Comparison of ENCODE assay signal across 10 cellular contexts in genomic region chr22:31217890-31218287, GRCh38. TPM values are rescaled to one million over a fixed set of nuclear protein-coding genes. Genes with fewer than 3 reads are reported as not detected.
DNase-seq lines count a peak whose midpoint lies in the region; ATAC-seq and TF ChIP-seq lines count a peak whose summit lies in the region.
"Had no signal": no experiment of that assay in that cellular context is flagged by ENCODE, and none has a peak within 500 bp of the region (broad histone marks: within the 10 kb centered on the region; RNA-seq: fewer than 3 reads in every experiment).

No MANE protein-coding gene starts in this region.

- ATAC-seq in left lung (peak; percentile 22), GM19328 (IDR thresholded peaks at IDR 0.05; ENCODE audit: unreplicated experiment) (no peak), GM21367 (IDR thresholded peaks at IDR 0.05; ENCODE audit: unreplicated experiment) (no peak)
- ATAC-seq: Panc1 had no signal

- no peaks in the 10 kb centered on the region for H3K9me3 Mint-ChIP-seq in Calu3 (ENCODE audit: low read depth, unreplicated experiment)
- no peaks in the 10 kb centered on the region for H3K9me3 Mint-ChIP-seq in activated T-helper 2 cell treated with anti-CD3 and anti-CD28 coated beads, Interferon-gamma antibody, Interleukin-2, Interleukin-4, amounts not matched to agents 10 μg/mL and 5 μg/mL and 100 μg/mL, durations not matched to agents 14 hours and 24 hours and 36 hours

- no peaks in the 10 kb centered on the region for H3K27me3 Mint-ChIP-seq in Calu3 (ENCODE audit: unreplicated experiment)
- no peaks in the 10 kb centered on the region for H3K27me3 Mint-ChIP-seq in activated T-helper 2 cell treated with anti-CD3 and anti-CD28 coated beads, Interferon-gamma antibody, Interleukin-2, Interleukin-4, amounts not matched to agents 10 μg/mL and 5 μg/mL and 100 μg/mL, durations not matched to agents 14 hours and 24 hours and 36 hours (ENCODE audit: low read depth)

- peaks cover 66% of the 10 kb centered on the region for H3K4me1 Mint-ChIP-seq in Calu3 (ENCODE audit: low read depth, unreplicated experiment)
- peaks cover 34% of the 10 kb centered on the region for H3K4me1 Mint-ChIP-seq in activated T-helper 2 cell treated with anti-CD3 and anti-CD28 coated beads, Interferon-gamma antibody, Interleukin-2, Interleukin-4, amounts not matched to agents 10 μg/mL and 5 μg/mL and 100 μg/mL, durations not matched to agents 14 hours and 24 hours and 36 hours (ENCODE audit: low read depth)

- H3K4me3 Mint-ChIP-seq in Calu3 (ENCODE audit: low read depth, unreplicated experiment) = peak overlapping the region; percentile 15
- no peak overlapping the region for H3K4me3 Mint-ChIP-seq in activated T-helper 2 cell treated with anti-CD3 and anti-CD28 coated beads, Interferon-gamma antibody, Interleukin-2, Interleukin-4, amounts not matched to agents 10 μg/mL and 5 μg/mL and 100 μg/mL, durations not matched to agents 14 hours and 24 hours and 36 hours (ENCODE audit: low read depth)

- peaks cover 5 to 100% of the 10 kb centered on the region in 2 donors for H3K4me1 ChIP-seq in left lung
- peaks cover 0 to 11% (median 5%) of the 10 kb centered on the region in 4 donors for H3K4me1 ChIP-seq in sigmoid colon

- intact Hi-C loops in Calu3 (cut with micrococcal nuclease; ENCODE audit: unreplicated experiment) (no loop called here), left lung (cut with DNase I) (no loop called here), sigmoid colon (cut with DNase I) (no loop called here)
- intact Hi-C loops in activated T-helper 2 cell treated with anti-CD3 and anti-CD28 coated beads, Interferon-gamma antibody, Interleukin-2, Interleukin-4, amounts not matched to agents 10 μg/mL and 5 μg/mL and 100 μg/mL, durations not matched to agents 14 hours and 24 hours and 36 hours (cut with micrococcal nuclease) = loop anchor here (10.0 kb wide), 1 partner anchor 133 kb away; the partner anchor contains the start of gene SMTN

- WGBS in sigmoid colon, 2 donors = 15 to 37% methylated on average over 2 of the region's 2 CpGs

- TF ChIP-seq EP300 in sigmoid colon (IDR thresholded peaks at IDR 0.05) = no peak

- peaks cover 10% of the 10 kb centered on the region for H3K36me3 Mint-ChIP-seq in Calu3 (ENCODE audit: insufficient read depth, unreplicated experiment)
- peaks cover 22% of the 10 kb centered on the region for H3K36me3 Mint-ChIP-seq in activated T-helper 2 cell treated with anti-CD3 and anti-CD28 coated beads, Interferon-gamma antibody, Interleukin-2, Interleukin-4, amounts not matched to agents 10 μg/mL and 5 μg/mL and 100 μg/mL, durations not matched to agents 14 hours and 24 hours and 36 hours (ENCODE audit: low read depth)

- no peaks in the 10 kb centered on the region for H3K27me3 ChIP-seq in left lung
- no peaks in the 10 kb centered on the region for H3K27me3 ChIP-seq in sigmoid colon

- CTCF ChIA-PET in Calu3 (lab: Charles Lee) = interaction anchor here (0.7 to 1.9 kb wide), 4 partner anchors 11 to 72 kb away, joined by 3 to 9 read pairs (median 4); no protein-coding TSS in a partner anchor

- H3K27ac ChIP-seq in left lung (peak overlapping the region; percentile 50 to 90), sigmoid colon (peak overlapping the region; percentile 3 to 64 (median 42))

- H3K4me3 ChIP-seq in left lung = peak overlapping the region in 1 of 2 donors; percentile 10
- H3K4me3 ChIP-seq in sigmoid colon = no peak overlapping the region

- TF ChIP-seq CTCF in Calu3 (IDR thresholded peaks at IDR 0.05; ENCODE audit: unreplicated experiment) (no peak), left lung (IDR thresholded peaks at IDR 0.05) (no peak), sigmoid colon (IDR thresholded peaks at IDR 0.05) (no peak)

- H3K27ac Mint-ChIP-seq in Calu3 (ENCODE audit: unreplicated experiment) = peak overlapping the region; percentile 84
- peak overlapping the region; percentile 2 for H3K27ac Mint-ChIP-seq in activated T-helper 2 cell treated with anti-CD3 and anti-CD28 coated beads, Interferon-gamma antibody, Interleukin-2, Interleukin-4, amounts not matched to agents 10 μg/mL and 5 μg/mL and 100 μg/mL, durations not matched to agents 14 hours and 24 hours and 36 hours

- no peak for DNase-seq in Calu3
- DNase-seq in activated T-helper 2 cell treated with anti-CD3 and anti-CD28 coated beads, Interferon-gamma antibody, Interleukin-2, Interleukin-4, amounts not matched to agents 10 μg/mL and 5 μg/mL and 100 μg/mL, durations not matched to agents 14 hours and 24 hours and 36 hours (ENCODE audit: low spot score) = no peak
- DNase-seq in left lung = no peak
- DNase-seq in sigmoid colon = no peak
- no peak for DNase-seq in GM03348 (ENCODE audit: low spot score)
- no peak for DNase-seq in NCI-H226
- DNase-seq: NCI-H187 treated with DMSO at 0.1 percent for 48 hours had no signal

- H3K36me3 ChIP-seq in left lung (peaks cover 0 to 9% of the 10 kb centered on the region in 2 donors), sigmoid colon (no peaks in the 10 kb centered on the region)

- H3K9me3 ChIP-seq in left lung (no peaks in the 10 kb centered on the region), sigmoid colon (no peaks in the 10 kb centered on the region)

- no TSS peak for BruUV-seq in Calu3 (replicated peaks; lab: Mats Ljungman, UMichigan)

- no peak for TF ChIP-seq POLR2A in sigmoid colon (IDR thresholded peaks at IDR 0.05)

RNA-seq across cellular contexts. Expression of gene LIMK2, which starts 5.8 kb away (rescaled TPM):
- total RNA-seq in Calu3 (2022) (59.9 and 60.7 TPM in 2 replicates), left lung (10 to 100 TPM; 68.7 to 87.6 TPM), sigmoid colon (10 to 100 TPM; 10.3 to 20.8 (median 14.0) TPM)
- total RNA-seq in activated T-helper 2 cell treated with anti-CD3 and anti-CD28 coated beads, Interferon-gamma antibody, Interleukin-2, Interleukin-4, amounts not matched to agents 10 μg/mL and 5 μg/mL and 100 μg/mL, durations not matched to agents 14 hours and 24 hours and 36 hours = 31.1 and 33.9 TPM in 2 replicates
- 10 to 100 TPM; 31.9 to 58.7 (median 39.0) TPM for polyA plus RNA-seq in sigmoid colon

RNA-seq across cellular contexts. Expression of gene RNF185, which starts 57.9 kb away (rescaled TPM):
- total RNA-seq in Calu3 (2022) (19.5 and 20.2 TPM in 2 replicates), left lung (10 to 100 TPM; 28.2 to 34.3 TPM), sigmoid colon (10 to 100 TPM; 30.1 to 33.5 (median 31.6) TPM)
- 15.5 and 18.1 TPM in 2 replicates for total RNA-seq in activated T-helper 2 cell treated with anti-CD3 and anti-CD28 coated beads, Interferon-gamma antibody, Interleukin-2, Interleukin-4, amounts not matched to agents 10 μg/mL and 5 μg/mL and 100 μg/mL, durations not matched to agents 14 hours and 24 hours and 36 hours
- 10 to 100 TPM; 23.4 to 44.9 (median 43.2) TPM for polyA plus RNA-seq in sigmoid colon
